18 cellular contexts compared by ENCODE assay signal in the genomic region with DNA sequence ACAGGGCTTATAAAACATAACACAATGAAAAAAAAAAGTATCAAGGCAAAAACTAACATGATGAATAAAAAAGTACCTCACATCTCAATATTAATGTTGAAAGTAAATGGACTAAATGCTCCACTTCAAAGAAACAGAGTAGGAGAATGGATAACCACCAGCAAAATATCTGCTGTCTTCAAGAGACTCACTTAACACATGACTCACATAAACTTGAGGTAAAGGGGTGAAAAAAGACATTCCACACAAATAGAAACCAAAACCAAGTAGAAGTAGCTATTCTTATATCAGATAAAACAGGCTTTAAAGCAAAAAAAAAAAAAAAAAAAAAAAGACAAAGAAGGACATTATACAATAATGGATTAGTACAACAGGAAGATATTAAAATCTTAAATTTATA.
DNase-seq lines count a peak whose midpoint lies in the region; ATAC-seq and TF ChIP-seq lines count a peak whose summit lies in the region.
"Had no signal": no experiment of that assay in that cellular context is flagged by ENCODE, and none has a peak within 500 bp of the region (broad histone marks: within the 10 kb centered on the region; RNA-seq: fewer than 3 reads in every experiment).

No MANE protein-coding gene starts in this region.

- intact Hi-C loops in right lobe of liver (cut with DNase I) = no loop called here

- no peaks in the 10 kb centered on the region for H3K36me3 ChIP-seq in right lobe of liver

- H3K9me3 ChIP-seq in right lobe of liver = no peaks in the 10 kb centered on the region
- H3K9me3 ChIP-seq: testis had no signal

- peaks cover 55 to 71% of the 10 kb centered on the region in 2 donors for H3K36me3 Mint-ChIP-seq in activated naive CD4-positive, alpha-beta T cell treated with anti-CD3 and anti-CD28 coated beads, Interleukin-2, amount 50 U/mL, for 72 hours

- H3K4me3 ChIP-seq in fibroblast of mammary gland (ENCODE audit: control insufficient read depth, low read depth, low read length) (no peak overlapping the region), right lobe of liver (no peak overlapping the region)
- H3K4me3 ChIP-seq: esophagus muscularis mucosa, left lung, psoas muscle, testis had no signal

- TF ChIP-seq CTCF in fibroblast of mammary gland (conservative IDR thresholded peaks at IDR 0.05; ENCODE audit: control insufficient read depth, insufficient read depth, low read depth, low read length) = no peak
- no peak for TF ChIP-seq CTCF in right lobe of liver (IDR thresholded peaks at IDR 0.05)

- peak; percentile 60 to 100 for ATAC-seq in activated naive CD4-positive, alpha-beta T cell treated with anti-CD3 and anti-CD28 coated beads, Interleukin-2, amount 50 U/mL, for 72 hours
- ATAC-seq in right lobe of liver (no peak), GM21423 (IDR thresholded peaks at IDR 0.05; ENCODE audit: unreplicated experiment) (no peak)
- ATAC-seq: left lung, psoas muscle had no signal

- TF ChIP-seq POLR2A in right lobe of liver (IDR thresholded peaks at IDR 0.05) = no peak

- no peak overlapping the region for H3K27ac ChIP-seq in right lobe of liver
- H3K27ac ChIP-seq: esophagus muscularis mucosa, left lung, psoas muscle, testis had no signal

- H3K27ac Mint-ChIP-seq in activated naive CD4-positive, alpha-beta T cell treated with anti-CD3 and anti-CD28 coated beads, Interleukin-2, amount 50 U/mL, for 72 hours = no peak overlapping the region

- no peak for DNase-seq in activated naive CD4-positive, alpha-beta T cell treated with anti-CD3 and anti-CD28 coated beads, Interleukin-2, amount 50 U/mL, for 72 hours (ENCODE audit: low spot score in 2 of 2)
- no peak for DNase-seq in activated naive CD4-positive, alpha-beta T cell (lab: John Stamatoyannopoulos, UW)
- DNase-seq in OCI-M1 (lab: John Stamatoyannopoulos, UW) (peak; percentile 81), fibroblast of mammary gland (ENCODE audit: low read depth) (peak; percentile 45), AG20443 (ENCODE audit: low spot score) (no peak), right lobe of liver (no peak), RKO (ENCODE audit: low spot score) (no peak)
- DNase-seq: GDM1; left lung; NCI-H2081 treated with DMSO at 0.1 percent for 48 hours; NCI-H748 treated with DMSO at 0.1 percent for 48 hours; psoas muscle; RPMI8226; stimulated activated CD4-positive, alpha-beta T cell treated with anti-CD3 and anti-CD28 coated beads, Interleukin-15, amount 100 ng/mL, for 24 hours; SW 1271; testis had no signal

- no peaks in the 10 kb centered on the region for H3K4me1 ChIP-seq in right lobe of liver
- H3K4me1 ChIP-seq: esophagus muscularis mucosa, left lung, psoas muscle, testis had no signal

- H3K9me3 Mint-ChIP-seq in activated naive CD4-positive, alpha-beta T cell treated with anti-CD3 and anti-CD28 coated beads, Interleukin-2, amount 50 U/mL, for 72 hours = peaks cover 25 to 28% of the 10 kb centered on the region in 2 donors

- no peaks in the 10 kb centered on the region for H3K27me3 ChIP-seq in right lobe of liver
- H3K27me3 ChIP-seq: esophagus muscularis mucosa, left lung, testis had no signal

Comparison
In these comparisons a context has a peak if more than half of its experiments do, and no peak if none do; other contexts are left out.
1. ATAC-seq: peak in activated naive CD4-positive, alpha-beta T cell treated with anti-CD3 and anti-CD28 coated beads, Interleukin-2, amount 50 U/mL, for 72 hours (2 of 2); none in right lobe of liver (0 of 4) and GM21423 (single experiment).
2. DNase-seq: peak in OCI-M1 (single experiment) and fibroblast of mammary gland (single experiment); none in activated naive CD4-positive, alpha-beta T cell treated with anti-CD3 and anti-CD28 coated beads, Interleukin-2, amount 50 U/mL, for 72 hours (0 of 2), activated naive CD4-positive, alpha-beta T cell (0 of 4), AG20443 (single experiment), right lobe of liver (0 of 3) and RKO (single experiment).